Comparison of ENCODE assay signal across 21 cellular contexts in genomic region chr20:62959998-62960436, GRCh38. TPM values are rescaled to one million over a fixed set of nuclear protein-coding genes. Genes with fewer than 3 reads are reported as not detected.
"Had no signal": no experiment of that assay in that cellular context is flagged by ENCODE, and none has a peak within 500 bp of the region (broad histone marks: within the 10 kb centered on the region; RNA-seq: fewer than 3 reads in every experiment).

No MANE protein-coding gene starts in this region.

- ATAC-seq: heart left ventricle; left colon; lower lobe of right lung; stimulated activated naive B cell treated with anti-CD40 and anti-IgM and Interleukin-4, amounts not matched to agents 10 μg/mL and 1 μg/mL and 100 μg/mL, for 72 hours had no signal

- H3K9me3 Mint-ChIP-seq: activated CD4-positive, alpha-beta T cell treated with anti-CD3 and anti-CD28 coated beads, Interleukin-2, amount 10 ng/mL, durations not matched to agents 24 days and 14 days; activated naive CD8-positive, alpha-beta T cell treated with anti-CD3 and anti-CD28 coated beads for 36 hours; activated T-helper 1 cell treated with anti-CD3 and anti-CD28 coated beads, Interleukin-12 subunit alpha, Interleukin-12 subunit beta, Interleukin-2, Interleukin-4 antibody, amounts not matched to agents 30 ng/mL and 10 ng/mL and 1 ng/mL, durations not matched to agents 14 hours and 24 hours and 36 hours; neural crest cell; stimulated activated naive B cell treated with anti-CD40 and anti-IgM and Interleukin-4, amounts not matched to agents 10 μg/mL and 1 μg/mL and 100 μg/mL, for 72 hours had no signal

- DNase-seq: activated CD4-positive, alpha-beta T cell treated with anti-CD3 and anti-CD28 coated beads, Interleukin-2, amount 10 ng/mL, durations not matched to agents 24 days and 14 days; activated CD4-positive, CD25-positive, alpha-beta regulatory T cell; activated naive CD8-positive, alpha-beta T cell treated with anti-CD3 and anti-CD28 coated beads for 36 hours; anterior cingulate cortex; brain microvascular endothelial cell; dermis blood vessel endothelial cell; heart left ventricle; left colon; lower lobe of right lung; ovary; stimulated activated naive B cell treated with anti-CD40 and anti-IgM and Interleukin-4, amounts not matched to agents 10 μg/mL and 1 μg/mL and 100 μg/mL, for 72 hours; T-helper 2 cell; tibial artery had no signal

- H3K27ac Mint-ChIP-seq: activated CD4-positive, alpha-beta T cell treated with anti-CD3 and anti-CD28 coated beads, Interleukin-2, amount 10 ng/mL, durations not matched to agents 24 days and 14 days; activated naive CD8-positive, alpha-beta T cell treated with anti-CD3 and anti-CD28 coated beads for 36 hours; activated T-helper 1 cell treated with anti-CD3 and anti-CD28 coated beads, Interleukin-12 subunit alpha, Interleukin-12 subunit beta, Interleukin-2, Interleukin-4 antibody, amounts not matched to agents 30 ng/mL and 10 ng/mL and 1 ng/mL, durations not matched to agents 14 hours and 24 hours and 36 hours; stimulated activated naive B cell treated with anti-CD40 and anti-IgM and Interleukin-4, amounts not matched to agents 10 μg/mL and 1 μg/mL and 100 μg/mL, for 72 hours had no signal

- FAIRE-seq: frontal cortex had no signal

- H3K4me1 Mint-ChIP-seq: activated CD4-positive, alpha-beta T cell treated with anti-CD3 and anti-CD28 coated beads, Interleukin-2, amount 10 ng/mL, durations not matched to agents 24 days and 14 days; neural crest cell had no signal

- H3K4me3 Mint-ChIP-seq: activated CD4-positive, alpha-beta T cell treated with anti-CD3 and anti-CD28 coated beads, Interleukin-2, amount 10 ng/mL, durations not matched to agents 24 days and 14 days; activated naive CD8-positive, alpha-beta T cell treated with anti-CD3 and anti-CD28 coated beads for 36 hours; activated T-helper 1 cell treated with anti-CD3 and anti-CD28 coated beads, Interleukin-12 subunit alpha, Interleukin-12 subunit beta, Interleukin-2, Interleukin-4 antibody, amounts not matched to agents 30 ng/mL and 10 ng/mL and 1 ng/mL, durations not matched to agents 14 hours and 24 hours and 36 hours; neural crest cell; stimulated activated naive B cell treated with anti-CD40 and anti-IgM and Interleukin-4, amounts not matched to agents 10 μg/mL and 1 μg/mL and 100 μg/mL, for 72 hours had no signal

- H3K27me3 Mint-ChIP-seq: activated CD4-positive, alpha-beta T cell treated with anti-CD3 and anti-CD28 coated beads, Interleukin-2, amount 10 ng/mL, durations not matched to agents 24 days and 14 days; activated naive CD8-positive, alpha-beta T cell treated with anti-CD3 and anti-CD28 coated beads for 36 hours; stimulated activated naive B cell treated with anti-CD40 and anti-IgM and Interleukin-4, amounts not matched to agents 10 μg/mL and 1 μg/mL and 100 μg/mL, for 72 hours had no signal

RNA-seq across cellular contexts. Expression of gene BHLHE23, which starts 46.7 kb away (rescaled TPM):
- total RNA-seq: activated CD4-positive, alpha-beta T cell treated with anti-CD3 and anti-CD28 coated beads, Interleukin-2, amount 10 ng/mL, durations not matched to agents 24 days and 14 days; activated CD8-positive, alpha-beta memory T cell treated with anti-CD3 and anti-CD28 coated beads for 36 hours; activated naive CD8-positive, alpha-beta T cell treated with anti-CD3 and anti-CD28 coated beads for 36 hours; activated T-helper 1 cell treated with anti-CD3 and anti-CD28 coated beads, Interleukin-12 subunit alpha, Interleukin-12 subunit beta, Interleukin-2, Interleukin-4 antibody, amounts not matched to agents 30 ng/mL and 10 ng/mL and 1 ng/mL, durations not matched to agents 14 hours and 24 hours and 36 hours; chondrocyte; dermis blood vessel endothelial cell; epithelial cell of proximal tubule; frontal cortex; heart left ventricle; left colon; lower lobe of right lung; neural crest cell; ovary; pulmonary artery endothelial cell; subcutaneous adipose tissue had no signal
